Comparison of ENCODE assay signal across 14 cellular contexts in genomic region chr20:58005581-58006345, GRCh38.
DNase-seq lines count a peak whose midpoint lies in the region; TF ChIP-seq lines count a peak whose summit lies in the region.
"Had no signal": no experiment of that assay in that cellular context is flagged by ENCODE, and none has a peak within 500 bp of the region (broad histone marks: within the 10 kb centered on the region; RNA-seq: fewer than 3 reads in every experiment).

No MANE protein-coding gene starts in this region.

- no peaks in the 10 kb centered on the region for H3K27me3 ChIP-seq in BLaER1 treated with 17β-estradiol and CSF1 and Interleukin-3, amounts not matched to agents 10 nM and 100 nM
- H3K27me3 ChIP-seq in SJSA1 (replicated peaks): no peaks in the 10 kb centered on the region
- peaks cover 0 to 8% (median 0%) of the 10 kb centered on the region in 7 donors for H3K27me3 ChIP-seq in spleen (replicated peaks in 1 of 7)
- H3K27me3 ChIP-seq: BE2C had no signal

- DNase-seq in activated CD8-positive, alpha-beta memory T cell treated with anti-CD3 and anti-CD28 coated beads, Interleukin-2, amount 50 U/mL, for 48 hours: peak; percentile 38
- no peak for DNase-seq in activated CD8-positive, alpha-beta memory T cell treated with anti-CD3 and anti-CD28 coated beads for 24 hours
- DNase-seq in SJSA1 (ENCODE audit: low read depth in 1 of 2, low spot score in 2 of 2) (peak; percentile 76 to 79), spleen (peak; percentile 61), HPDE6-E6E7 (ENCODE audit: extremely low spot score) (no peak), kidney tubule cell (ENCODE audit: low spot score) (no peak)
- DNase-seq: BE2C; Calu3; CD8-positive, alpha-beta T cell; DMS79 treated with DMSO at 0.1 percent for 48 hours; GF-D8; GOT3 had no signal

- no peak overlapping the region for H3K9ac ChIP-seq in BLaER1 treated with 17β-estradiol and CSF1 and Interleukin-3, amounts not matched to agents 10 nM and 100 nM

- WGBS in spleen, 5 donors: 67 to 79% (median 74%) methylated on average over 8 of the region's 8 CpGs

- no peaks in the 10 kb centered on the region for H3K9me3 ChIP-seq in BLaER1 treated with 17β-estradiol and CSF1 and Interleukin-3, amounts not matched to agents 10 nM and 100 nM (replicated peaks in 1 of 11)
- H3K9me3 ChIP-seq in SJSA1 (replicated peaks): no peaks in the 10 kb centered on the region; the same call in 1 of the 2 replicates
- H3K9me3 ChIP-seq in spleen: no peaks in the 10 kb centered on the region
- H3K9me3 ChIP-seq: BE2C, HAP-1 had no signal

- no peak for TF ChIP-seq POLR2A in spleen (IDR thresholded peaks at IDR 0.05)

- H3K4me3 ChIP-seq in BLaER1 treated with 17β-estradiol and CSF1 and Interleukin-3, amounts not matched to agents 10 nM and 100 nM: no peak overlapping the region
- H3K4me3 ChIP-seq in SJSA1 (no peak overlapping the region), spleen (no peak overlapping the region)
- H3K4me3 ChIP-seq: HAP-1 had no signal

- no peak for TF ChIP-seq CTCF in spleen (IDR thresholded peaks at IDR 0.05 in 8 of 11, conservative IDR thresholded peaks at IDR 0.05 in 3 of 11)

- no peaks in the 10 kb centered on the region for H3K36me3 ChIP-seq in BLaER1 treated with 17β-estradiol and CSF1 and Interleukin-3, amounts not matched to agents 10 nM and 100 nM
- H3K36me3 ChIP-seq in SJSA1: no peaks in the 10 kb centered on the region
- H3K36me3 ChIP-seq in spleen: no peaks in the 10 kb centered on the region
- H3K36me3 ChIP-seq: BE2C, HAP-1 had no signal

- peak overlapping the region; percentile 29 to 74 (median 67) for H3K4me2 ChIP-seq in BLaER1 treated with 17β-estradiol and CSF1 and Interleukin-3, amounts not matched to agents 10 nM and 100 nM

- H3K4me1 ChIP-seq in BLaER1 treated with 17β-estradiol and CSF1 and Interleukin-3, amounts not matched to agents 10 nM and 100 nM: peaks cover 19 to 30% (median 23%) of the 10 kb centered on the region in 10 experiments
- H3K4me1 ChIP-seq in SJSA1 (replicated peaks) (peaks cover 30% of the 10 kb centered on the region), spleen (no peaks in the 10 kb centered on the region)
- H3K4me1 ChIP-seq: HAP-1 had no signal

- intact Hi-C loops in spleen (cut with DNase I; ENCODE audit: low total_unique reads): no loop called here

- no peak overlapping the region for H3K27ac ChIP-seq in BLaER1 treated with 17β-estradiol and CSF1 and Interleukin-3, amounts not matched to agents 10 nM and 100 nM
- H3K27ac ChIP-seq in SJSA1 (peak overlapping the region; percentile 62), spleen (no peak overlapping the region)

- no peaks in the 10 kb centered on the region for H4K20me1 ChIP-seq in BLaER1 treated with 17β-estradiol and CSF1 and Interleukin-3, amounts not matched to agents 10 nM and 100 nM

Comparison
In these comparisons a context has a peak if more than half of its experiments do, and no peak if none do; other contexts are left out.
1. DNase-seq: peak in activated CD8-positive, alpha-beta memory T cell treated with anti-CD3 and anti-CD28 coated beads, Interleukin-2, amount 50 U/mL, for 48 hours (single experiment), SJSA1 (2 of 2) and spleen (single experiment); none in activated CD8-positive, alpha-beta memory T cell treated with anti-CD3 and anti-CD28 coated beads for 24 hours (single experiment), HPDE6-E6E7 (single experiment) and kidney tubule cell (single experiment).